Comparison of ENCODE assay signal across 1 cellular context in genomic region chr5:93576994-93577575, GRCh38.
TF ChIP-seq lines count a peak whose summit lies in the region.

No MANE protein-coding gene starts in this region.

TF ChIP-seq in HepG2, 621 proteins besides CTCF, POLR2A, EP300 and RAD21:
- peak; percentile 29 for TF ChIP-seq HNF4A (CRISPR knock-in tag; IDR thresholded peaks at IDR 0.05)
- TF ChIP-seq ELK4 (CRISPR knock-in tag; IDR thresholded peaks at IDR 0.05; ENCODE audit: borderline replicate concordance), result no peak
